ENCODE assay signal across 13 cellular contexts in the genomic region with DNA sequence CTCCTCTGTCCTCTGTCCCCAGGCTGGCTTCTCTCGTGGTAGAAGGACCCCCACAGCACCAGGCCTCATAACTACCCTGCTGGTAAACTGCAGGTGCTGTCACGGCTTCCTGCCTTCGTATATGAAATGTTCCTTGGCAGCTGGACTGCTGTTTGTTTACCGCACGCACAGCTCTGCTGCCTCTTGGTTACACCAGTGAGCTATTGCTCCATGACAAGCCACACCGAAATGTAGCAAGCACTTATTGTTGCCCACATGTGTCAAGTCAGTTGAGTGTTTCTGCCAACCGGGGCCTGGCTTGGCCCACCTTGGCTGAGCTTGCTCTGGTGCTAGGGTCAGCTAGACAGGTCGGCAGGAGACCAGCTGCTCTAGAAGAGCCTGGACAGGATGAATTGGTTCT. TPM values are rescaled to one million over a fixed set of nuclear protein-coding genes. Genes with fewer than 3 reads are reported as not detected.
DNase-seq lines count a peak whose midpoint lies in the region; ATAC-seq and TF ChIP-seq lines count a peak whose summit lies in the region.
"Had no signal": no experiment of that assay in that cellular context is flagged by ENCODE, and none has a peak within 500 bp of the region (broad histone marks: within the 10 kb centered on the region; RNA-seq: fewer than 3 reads in every experiment).

No MANE protein-coding gene starts in this region.

- DNase-seq in GM06990 (ENCODE audit: extremely low read depth, insufficient read length) (peak; percentile 43), body of pancreas (peak in 3 of 4 donors; percentile 45 to 62 (median 45)), amniotic stem cell (lab: John Stamatoyannopoulos, UW) (no peak), epidermal melanocyte (ENCODE audit: insufficient read length, low spot score) (no peak), spleen (no peak), RPMI8226 (no peak)
- DNase-seq: activated CD4-positive, alpha-beta memory T cell treated with anti-CD3 and anti-CD28 coated beads for 36 hours; NK-92 treated with Interleukin-12 subunit alpha and Interleukin-12 subunit beta, amount 100 ng/mL, for 24 hours; upper lobe of right lung had no signal

- H3K4me3 ChIP-seq in GM06990 (replicated peaks; ENCODE audit: low read depth, low read length) (no peak overlapping the region), body of pancreas (no peak overlapping the region), spleen (peak overlapping the region in 2 of 8 donors; percentile 9 to 44)
- H3K4me3 ChIP-seq: upper lobe of right lung had no signal

- no peaks in the 10 kb centered on the region for H3K27me3 ChIP-seq in GM06990 (replicated peaks; ENCODE audit: control insufficient read depth, insufficient read depth, low read length)
- no peaks in the 10 kb centered on the region for H3K27me3 ChIP-seq in body of pancreas
- peaks cover 0 to 37% (median 4%) of the 10 kb centered on the region in 7 donors for H3K27me3 ChIP-seq in spleen (replicated peaks in 1 of 7)
- H3K27me3 ChIP-seq: upper lobe of right lung had no signal

- H3K36me3 ChIP-seq in GM06990 (ENCODE audit: control insufficient read depth, insufficient read depth, low read length) = no peaks in the 10 kb centered on the region
- H3K36me3 ChIP-seq in body of pancreas (replicated peaks in 1 of 2; ENCODE audit: insufficient read depth in 1 of 2, low read depth in 2 of 2) = no peaks in the 10 kb centered on the region
- no peaks in the 10 kb centered on the region for H3K36me3 ChIP-seq in spleen
- H3K36me3 ChIP-seq: upper lobe of right lung had no signal

- TF ChIP-seq POLR2A in body of pancreas (IDR thresholded peaks at IDR 0.05) (no peak), spleen (IDR thresholded peaks at IDR 0.05) (no peak)

- no peak for TF ChIP-seq CTCF in GM06990 (IDR thresholded peaks at IDR 0.05; ENCODE audit: insufficient read depth, low read length, poor library complexity, severe bottlenecking)
- peak in 1 of 7 experiments; percentile 6 for TF ChIP-seq CTCF in body of pancreas (IDR thresholded peaks at IDR 0.05)
- no peak for TF ChIP-seq CTCF in spleen (IDR thresholded peaks at IDR 0.05 in 8 of 11, conservative IDR thresholded peaks at IDR 0.05 in 3 of 11)

- ATAC-seq in GM21390 (IDR thresholded peaks at IDR 0.05; ENCODE audit: unreplicated experiment) (peak; percentile 12), HG03571 (IDR thresholded peaks at IDR 0.05; ENCODE audit: unreplicated experiment) (peak; percentile 29), body of pancreas (no peak)
- ATAC-seq: T-cell, upper lobe of right lung had no signal

- 47 to 62% methylated on average over 7 to 8 of the region's 8 CpGs for WGBS in body of pancreas, 2 donors
- WGBS in spleen, 5 donors = 55 to 78% (median 62%) methylated on average over 6 to 8 of the region's 8 CpGs

- intact Hi-C loops in body of pancreas (cut with DNase I) (no loop called here), spleen (cut with DNase I; ENCODE audit: low total_unique reads) (no loop called here)

- peak overlapping the region; percentile 39 to 80 (median 77) for H3K27ac ChIP-seq in body of pancreas
- peak overlapping the region in 3 of 8 donors; percentile 64 to 83 (median 67) for H3K27ac ChIP-seq in spleen
- H3K27ac ChIP-seq: C4-2B, upper lobe of right lung had no signal

- H3K4me1 ChIP-seq in body of pancreas = peaks cover 61% of the 10 kb centered on the region
- H3K4me1 ChIP-seq in spleen = peaks cover 3 to 58% (median 16%) of the 10 kb centered on the region in 6 donors
- H3K4me1 ChIP-seq: upper lobe of right lung had no signal

- H3K9me3 ChIP-seq in body of pancreas (peaks cover 0 to 3% (median 0%) of the 10 kb centered on the region in 3 donors), spleen (no peaks in the 10 kb centered on the region)
- H3K9me3 ChIP-seq: upper lobe of right lung had no signal

RNA-seq across cellular contexts. Expression of gene TCL1B, which starts 21.7 kb away (rescaled TPM):
- total RNA-seq in body of pancreas (not detected), spleen (1 to 10 TPM in 3 of 7 donors, under 1 TPM in 3, not detected in 1; 0.55 to 2.0 (median 1.1) TPM)
- 1 to 10 TPM in 1 of 3 donors, under 1 TPM in 2; 0.22 to 3.8 (median 0.93) TPM for polyA plus RNA-seq in spleen
- total RNA-seq: activated CD4-positive, alpha-beta memory T cell treated with anti-CD3 and anti-CD28 coated beads for 36 hours; upper lobe of right lung had no signal

RNA-seq across cellular contexts. Expression of gene TCL1A, which starts 49.4 kb away (rescaled TPM):
- not detected for total RNA-seq in body of pancreas
- total RNA-seq in spleen = 100 to 1,000 TPM in 1 of 7 donors, 10 to 100 TPM in 6; 28.0 to 117 (median 61.8) TPM
- 100 to 1,000 TPM in 1 of 3 donors, 10 to 100 TPM in 2; 12.8 to 520 (median 75.1) TPM for polyA plus RNA-seq in spleen
- total RNA-seq: activated CD4-positive, alpha-beta memory T cell treated with anti-CD3 and anti-CD28 coated beads for 36 hours; upper lobe of right lung had no signal

Comparison
In these comparisons a context has a peak if more than half of its experiments do, and no peak if none do; other contexts are left out.
1. DNase-seq: peak in GM06990 (single experiment) and body of pancreas (3 of 4); none in amniotic stem cell (single experiment), epidermal melanocyte (single experiment), spleen (single experiment) and RPMI8226 (single experiment).
2. RNA of gene TCL1A, which starts 49.4 kb away (total RNA-seq): 28.0 to 117 TPM in spleen; not detected in body of pancreas; every median in the first group is over 10 times any median in the second.